11 cellular contexts compared by ENCODE assay signal in the genomic region with DNA sequence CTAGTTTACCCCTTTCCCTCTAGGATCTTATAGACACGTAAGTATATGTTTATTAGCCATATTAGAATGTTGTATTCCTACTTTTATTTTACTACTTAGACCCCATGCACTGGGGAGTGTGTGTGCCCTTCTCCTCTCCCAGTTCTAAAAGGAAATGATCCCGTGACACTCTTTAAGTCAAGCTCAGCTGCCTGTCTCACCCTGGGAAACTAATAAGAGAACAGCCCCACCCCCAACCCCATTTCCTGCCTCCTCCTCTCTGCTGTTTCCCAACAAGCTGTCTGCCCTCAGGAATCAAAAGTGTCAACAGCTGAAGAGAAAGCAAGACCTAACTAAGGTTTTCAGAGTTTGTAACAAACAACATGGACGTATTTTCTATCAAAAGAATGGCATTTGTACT.
DNase-seq lines count a peak whose midpoint lies in the region; ATAC-seq and FAIRE-seq lines count a peak whose summit lies in the region.
"Had no signal": no experiment of that assay in that cellular context is flagged by ENCODE, and none has a peak within 500 bp of the region (broad histone marks: within the 10 kb centered on the region; RNA-seq: fewer than 3 reads in every experiment).

No MANE protein-coding gene starts in this region.

- peaks cover 2% of the 10 kb centered on the region; the same call in 1 of the 2 replicates for H3K9me3 ChIP-seq in SJCRH30 (replicated peaks)

- no peaks in the 10 kb centered on the region for H3K36me3 ChIP-seq in SJCRH30

- ATAC-seq in left cardiac atrium (peak in 1 of 2 donors; percentile 58), GM19324 (IDR thresholded peaks at IDR 0.05; ENCODE audit: low FRiP score, unreplicated experiment) (no peak), GM19463 (IDR thresholded peaks at IDR 0.05; ENCODE audit: unreplicated experiment) (no peak)

- peaks cover 11% of the 10 kb centered on the region for H3K4me1 ChIP-seq in SJCRH30

- no peak overlapping the region for H3K4me3 ChIP-seq in Jurkat, Clone E6-1 (ENCODE audit: low read length)
- no peak overlapping the region for H3K4me3 ChIP-seq in SJCRH30
- no peak overlapping the region for H3K4me3 ChIP-seq in skeletal muscle cell (ENCODE audit: low read depth, low read length)
- H3K4me3 ChIP-seq: skin epidermis had no signal

- peak overlapping the region; percentile 23 for H3K27ac ChIP-seq in SJCRH30

- peak; percentile 69 for DNase-seq in Jurkat, Clone E6-1 (ENCODE audit: low read depth, low spot score)
- DNase-seq in SJCRH30 (peak; percentile 79 to 85), left cardiac atrium (peak; percentile 37), skeletal muscle cell (ENCODE audit: low read depth) (peak; percentile 48), HuH-7.5 (ENCODE audit: low spot score) (no peak), frontal cortex (ENCODE audit: low spot score in 2 of 2) (no peak)
- DNase-seq: activated T-cell treated with anti-CD3 and anti-CD28 coated beads for 4 hours; stimulated activated naive CD4-positive, alpha-beta T cell had no signal

- no peak for FAIRE-seq in frontal cortex (lab: Jason Lieb, UNC)

- intact Hi-C loops in left cardiac atrium (cut with DNase I): no loop called here

- no peaks in the 10 kb centered on the region for H3K27me3 ChIP-seq in SJCRH30

Comparison
In these comparisons a context has a peak if more than half of its experiments do, and no peak if none do; other contexts are left out.
1. DNase-seq: peak in Jurkat, Clone E6-1 (single experiment), SJCRH30 (2 of 2), left cardiac atrium (single experiment) and skeletal muscle cell (single experiment); none in HuH-7.5 (single experiment) and frontal cortex (0 of 2).